In genomic region chr1:18631496-18632217, GRCh38 we compare ENCODE assay signal across 17 cellular contexts. TPM values are rescaled to one million over a fixed set of nuclear protein-coding genes. Genes with fewer than 3 reads are reported as not detected.
DNase-seq lines count a peak whose midpoint lies in the region; ATAC-seq, FAIRE-seq and TF ChIP-seq lines count a peak whose summit lies in the region.
"Had no signal": no experiment of that assay in that cellular context is flagged by ENCODE, and none has a peak within 500 bp of the region (broad histone marks: within the 10 kb centered on the region; RNA-seq: fewer than 3 reads in every experiment).

No MANE protein-coding gene starts in this region.

- H3K9me3 ChIP-seq in SK-N-SH (no peaks in the 10 kb centered on the region), iPS-18a (ENCODE audit: control insufficient read depth, low read depth, low read length) (no peaks in the 10 kb centered on the region), body of pancreas (no peaks in the 10 kb centered on the region)

- no peak for FAIRE-seq in H54 (lab: Jason Lieb, UNC)

- no peaks in the 10 kb centered on the region for H3K79me2 ChIP-seq in SK-N-SH (ENCODE audit: insufficient read depth)

- no peak overlapping the region for H3K4me3 ChIP-seq in SK-N-SH (ENCODE audit: low read depth in 2 of 2, low read length in 1 of 2)
- H3K4me3 ChIP-seq in iPS-18a (ENCODE audit: low read length), result peak overlapping the region; percentile 72
- peak overlapping the region; percentile 30 for H3K4me3 ChIP-seq in skeletal muscle cell (ENCODE audit: low read depth, low read length)
- no peak overlapping the region for H3K4me3 ChIP-seq in body of pancreas

- WGBS in SK-N-SH (ENCODE audit: low lambda C conversion rate), result 7% methylated on average over 25 of the region's 53 CpGs
- WGBS in body of pancreas, 2 donors, result 3% methylated on average over 32 to 53 of the region's 53 CpGs

- ATAC-seq in SK-N-SH treated with all-trans-retinoic acid at 6 μM for 48 hours (no peak; the same call in 2 of the 3 replicates), WTC11 (peak; percentile 12), body of pancreas (no peak)
- no peak for ATAC-seq in activated CD4-positive, CD25-positive, alpha-beta regulatory T cell treated with anti-CD3 and anti-CD28 coated beads, Interleukin-2, amount 50 U/mL, for 24 hours

- TF ChIP-seq CTCF in SK-N-SH (IDR thresholded peaks at IDR 0.05), result no peak
- no peak for TF ChIP-seq CTCF in WTC11 (IDR thresholded peaks at IDR 0.05)
- TF ChIP-seq CTCF in body of pancreas (IDR thresholded peaks at IDR 0.05), result no peak

- peak overlapping the region; percentile 67 for H3K4me3 Mint-ChIP-seq in WTC11

- H2AFZ ChIP-seq in SK-N-SH (ENCODE audit: low read depth), result no peak overlapping the region

- no peaks in the 10 kb centered on the region for H3K36me3 Mint-ChIP-seq in WTC11

- TF ChIP-seq RAD21 in SK-N-SH (IDR thresholded peaks at IDR 0.05; ENCODE audit: low read length), result no peak

- POLR2A ChIA-PET in SK-N-SH (lab: Yijun Ruan, JAX), result no interaction called here
- POLR2A ChIA-PET in WTC11 (lab: Charles Lee), result interaction anchor here (2.0 kb wide), 1 partner anchor 10 kb away, joined by 6 read pairs; no protein-coding TSS in a partner anchor

- H3K4me1 ChIP-seq in SK-N-SH (ENCODE audit: control insufficient read depth in 1 of 2, insufficient read depth in 2 of 2, low read depth in 1 of 2, low read length in 1 of 2) (no peaks in the 10 kb centered on the region), iPS-18a (ENCODE audit: control insufficient read depth, low read depth, low read length) (peaks cover 40% of the 10 kb centered on the region), body of pancreas (peaks cover 13% of the 10 kb centered on the region)

- H3K4me1 Mint-ChIP-seq in WTC11, result peaks cover 75% of the 10 kb centered on the region

- H3K27me3 ChIP-seq in SK-N-SH (ENCODE audit: insufficient read depth), result peaks cover 84% of the 10 kb centered on the region
- H3K27me3 ChIP-seq in iPS-18a (ENCODE audit: control insufficient read depth, insufficient read depth, low read length), result peaks cover 99% of the 10 kb centered on the region
- peaks cover 0 to 26% of the 10 kb centered on the region in 2 donors for H3K27me3 ChIP-seq in body of pancreas

- no peak overlapping the region for H3K27ac ChIP-seq in SK-N-SH (ENCODE audit: low read depth in 2 of 2, low read length in 1 of 2)
- H3K27ac ChIP-seq in iPS-18a (ENCODE audit: low read length), result no peak overlapping the region
- H3K27ac ChIP-seq in body of pancreas, result no peak overlapping the region

- intact Hi-C loops in body of pancreas (cut with DNase I), result no loop called here

- no peak for TF ChIP-seq EP300 in SK-N-SH (IDR thresholded peaks at IDR 0.05; ENCODE audit: borderline replicate concordance in 1 of 2, low read depth in 1 of 2, low read length in 1 of 2)

- H3K27ac Mint-ChIP-seq in WTC11, result no peak overlapping the region

- no peaks in the 10 kb centered on the region for H3F3A ChIP-seq in SK-N-SH (replicated peaks; ENCODE audit: insufficient read depth)

- peak; percentile 57 for DNase-seq in SK-N-SH
- peak; percentile 74 for DNase-seq in WTC11 (ENCODE audit: low spot score)
- DNase-seq in skeletal muscle cell (ENCODE audit: low read depth), result no peak
- no peak for DNase-seq in body of pancreas
- DNase-seq in H54 (ENCODE audit: insufficient read length, low spot score), result no peak
- DNase-seq: 8988T; activated CD4-positive, CD25-positive, alpha-beta regulatory T cell; central memory CD4-positive, alpha-beta T cell; hippocampal formation; mesenchymal stem cell; NCI-H2081; substantia nigra had no signal

- H3K4me2 ChIP-seq in SK-N-SH, result no peak overlapping the region

- H3K36me3 ChIP-seq in SK-N-SH (replicated peaks in 1 of 2; ENCODE audit: control insufficient read depth in 1 of 2, insufficient read depth in 2 of 2, low read length in 1 of 2) (no peaks in the 10 kb centered on the region), iPS-18a (ENCODE audit: control insufficient read depth, low read depth, low read length) (no peaks in the 10 kb centered on the region), body of pancreas (replicated peaks in 1 of 2; ENCODE audit: insufficient read depth in 1 of 2, low read depth in 2 of 2) (no peaks in the 10 kb centered on the region)

- H3K9me2 ChIP-seq in SK-N-SH, result no peaks in the 10 kb centered on the region

- CTCF ChIA-PET in SK-N-SH (lab: Yijun Ruan, JAX) (interaction anchor here (5.1 kb wide), 1 partner anchor 34 kb away, joined by 23 read pairs; no protein-coding TSS in a partner anchor), WTC11 (lab: Charles Lee) (interaction anchor here (0.6 to 2.4 kb wide), 4 partner anchors 13 to 762 kb away, joined by 3 to 9 read pairs (median 4); no protein-coding TSS in a partner anchor)

- no peaks in the 10 kb centered on the region for H3K9me3 Mint-ChIP-seq in WTC11

- peaks cover 99% of the 10 kb centered on the region for H3K27me3 Mint-ChIP-seq in WTC11 (ENCODE audit: low read depth)

- TF ChIP-seq POLR2A in body of pancreas (IDR thresholded peaks at IDR 0.05), result no peak
- no peak for TF ChIP-seq POLR2A in H54 (IDR thresholded peaks at IDR 0.05; ENCODE audit: low read depth, low read length)

- no peaks in the 10 kb centered on the region for H4K20me1 ChIP-seq in SK-N-SH (ENCODE audit: insufficient read depth)

- H3K9ac ChIP-seq in SK-N-SH, result no peak overlapping the region
- H3K9ac ChIP-seq in iPS-18a (ENCODE audit: low read length), result no peak overlapping the region

TF ChIP-seq in SK-N-SH, 30 proteins besides CTCF, POLR2A, EP300 and RAD21 (continues in another document):
- no peak for TF ChIP-seq MXI1 (IDR thresholded peaks at IDR 0.05; ENCODE audit: low read depth, low read length)
- TF ChIP-seq SMC3 (IDR thresholded peaks at IDR 0.05; ENCODE audit: low read depth, low read length), result no peak
- TF ChIP-seq EZH2phosphoT487 (IDR thresholded peaks at IDR 0.05; ENCODE audit: borderline replicate concordance, low read depth), result no peak
- TF ChIP-seq FOSL2 (IDR thresholded peaks at IDR 0.05; ENCODE audit: borderline replicate concordance, low read depth), result no peak
- TF ChIP-seq POLR2AphosphoS5 (IDR thresholded peaks at IDR 0.05; ENCODE audit: low read depth, low read length), result no peak
- TF ChIP-seq MAX (IDR thresholded peaks at IDR 0.05; ENCODE audit: low read depth), result no peak
- TF ChIP-seq NFIC (IDR thresholded peaks at IDR 0.05; ENCODE audit: borderline replicate concordance), result no peak
- TF ChIP-seq RCOR1 (IDR thresholded peaks at IDR 0.05; ENCODE audit: low read length), result no peak

TF ChIP-seq in SK-N-SH treated with all-trans-retinoic acid at 6 μM for 48 hours, 23 proteins besides CTCF, POLR2A, EP300 and RAD21:
- no peak for TF ChIP-seq BACH2 (CRISPR knock-in tag; IDR thresholded peaks at IDR 0.05; ENCODE audit: borderline replicate concordance)

TF ChIP-seq in WTC11, 78 proteins besides CTCF, POLR2A, EP300 and RAD21:
- TF ChIP-seq PRDM15 (CRISPR knock-in tag; IDR thresholded peaks at IDR 0.05), result peak; percentile 24; the same call in 1 of the 2 replicates
- TF ChIP-seq, protein P1, sequence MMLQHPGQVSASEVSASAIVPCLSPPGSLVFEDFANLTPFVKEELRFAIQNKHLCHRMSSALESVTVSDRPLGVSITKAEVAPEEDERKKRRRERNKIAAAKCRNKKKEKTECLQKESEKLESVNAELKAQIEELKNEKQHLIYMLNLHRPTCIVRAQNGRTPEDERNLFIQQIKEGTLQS (CRISPR knock-in tag; conservative IDR thresholded peaks at IDR 0.05), result no peak

RNA-seq across cellular contexts. Expression of gene PAX7, which starts 1.0 kb away (rescaled TPM):
- not detected in 2 replicates for polyA plus RNA-seq in SK-N-SH (2012; rRNA removed)
- not detected in 2 replicates for polyA plus RNA-seq in SK-N-SH (2012; cell fraction: cytosol; rRNA removed)
- not detected in 2 replicates for polyA plus RNA-seq in SK-N-SH (2012; cell fraction: nucleus; rRNA removed)
- total RNA-seq in WTC11 (2021) (0.24 to 0.73 TPM (median 0.37 TPM) in 3 replicates), body of pancreas (not detected)
- total RNA-seq: epithelial cell of proximal tubule, renal cortical epithelial cell had no signal

Comparison
In these comparisons a context has a peak if more than half of its experiments do, and no peak if none do; other contexts are left out.
1. DNase-seq: peak in SK-N-SH (single experiment) and WTC11 (single experiment); none in skeletal muscle cell (single experiment), body of pancreas (0 of 4) and H54 (single experiment).
2. H3K4me3 ChIP-seq: peak in iPS-18a (single experiment) and skeletal muscle cell (single experiment); none in SK-N-SH (0 of 2) and body of pancreas (0 of 2).